Comparison of ENCODE assay signal across 10 cellular contexts in genomic region chr5:173323799-173324114, GRCh38. TPM values are rescaled to one million over a fixed set of nuclear protein-coding genes. Genes with fewer than 3 reads are reported as not detected.
DNase-seq lines count a peak whose midpoint lies in the region; FAIRE-seq and TF ChIP-seq lines count a peak whose summit lies in the region.
"Had no signal": no experiment of that assay in that cellular context is flagged by ENCODE, and none has a peak within 500 bp of the region (broad histone marks: within the 10 kb centered on the region; RNA-seq: fewer than 3 reads in every experiment).

No MANE protein-coding gene starts in this region.

- peaks cover 62% of the 10 kb centered on the region for H3K36me3 ChIP-seq in BLaER1
- H3K36me3 ChIP-seq in MM.1S (replicated peaks; ENCODE audit: insufficient read depth, low read length), result no peaks in the 10 kb centered on the region
- peaks cover 6 to 14% of the 10 kb centered on the region in 2 experiments for H3K36me3 ChIP-seq in endothelial cell of umbilical vein (ENCODE audit: control insufficient read depth in 2 of 2, extremely low read depth in 1 of 2, insufficient read depth in 2 of 2, low read length in 2 of 2)
- H3K36me3 ChIP-seq in parathyroid adenoma (ENCODE audit: control insufficient read depth, insufficient read depth, low read length), result no peaks in the 10 kb centered on the region
- H3K36me3 ChIP-seq: adrenal gland had no signal

- H3K27me3 ChIP-seq in BLaER1 (peaks cover 24% of the 10 kb centered on the region), MM.1S (replicated peaks; ENCODE audit: insufficient read depth, low read length) (peaks cover 44% of the 10 kb centered on the region), endothelial cell of umbilical vein (ENCODE audit: control insufficient read depth in 2 of 2, insufficient read depth in 2 of 2, low read length in 2 of 2) (no peaks in the 10 kb centered on the region), parathyroid adenoma (ENCODE audit: control insufficient read depth, insufficient read depth, low read length) (no peaks in the 10 kb centered on the region)

- peak overlapping the region; percentile 86 for H3K9ac ChIP-seq in BLaER1
- no peak overlapping the region for H3K9ac ChIP-seq in MM.1S (ENCODE audit: low read length)
- H3K9ac ChIP-seq in endothelial cell of umbilical vein (replicated peaks; ENCODE audit: extremely low read depth, insufficient read depth, low read length), result peak overlapping the region; percentile 61
- H3K9ac ChIP-seq in parathyroid adenoma, result no peak overlapping the region

- TF ChIP-seq POLR2A in endothelial cell of umbilical vein (IDR thresholded peaks at IDR 0.05; ENCODE audit: low read depth, low read length), result no peak

- POLR2A ChIA-PET in endothelial cell of umbilical vein (lab: Charles Lee), result no interaction called here

- H3K79me2 ChIP-seq in MM.1S (ENCODE audit: low read length) (no peaks in the 10 kb centered on the region), endothelial cell of umbilical vein (ENCODE audit: control insufficient read depth, insufficient read depth, low read length) (peaks cover 44% of the 10 kb centered on the region), parathyroid adenoma (no peaks in the 10 kb centered on the region)

- CTCF ChIA-PET in endothelial cell of umbilical vein (lab: Charles Lee), result interaction anchor here (0.9 to 11.2 kb wide), 2 partner anchors 31 to 249 kb away, joined by 3 to 428 read pairs; no protein-coding TSS in a partner anchor

- intact Hi-C loops in endothelial cell of umbilical vein (cut with micrococcal nuclease), result loop anchor here (1.0 kb wide), 1 partner anchor 9 kb away; no protein-coding TSS in a partner anchor

- H3K4me1 ChIP-seq in BLaER1 (peaks cover 86% of the 10 kb centered on the region), MM.1S (ENCODE audit: low read length) (0 out of 2 replicates have a peak, but pooled peaks cover 7% of the 10 kb centered on the region), endothelial cell of umbilical vein (ENCODE audit: control insufficient read depth, extremely low read depth, insufficient read depth, low read length) (peaks cover 30% of the 10 kb centered on the region), parathyroid adenoma (no peaks in the 10 kb centered on the region)

- in situ Hi-C loops in KBM-7 (cut with MboI; ENCODE audit: low pct_unique_long_range_greater_than_20kb, low sequenced_read_pairs), result no loop called here

- dilution Hi-C loops in endothelial cell of umbilical vein (cut with MboI; ENCODE audit: extremely low pct_ligation_motif_present, low sequenced_read_pairs), result no loop called here

- no peaks in the 10 kb centered on the region for H3K9me1 ChIP-seq in endothelial cell of umbilical vein (replicated peaks; ENCODE audit: control insufficient read depth, extremely low read depth, insufficient read depth, low read length)

- no peaks in the 10 kb centered on the region for H3F3A ChIP-seq in MM.1S (ENCODE audit: insufficient read depth, low read length)

- peaks cover 79% of the 10 kb centered on the region for H4K20me1 ChIP-seq in BLaER1
- H4K20me1 ChIP-seq in MM.1S (ENCODE audit: insufficient read depth, low read length), result no peaks in the 10 kb centered on the region
- H4K20me1 ChIP-seq in endothelial cell of umbilical vein (replicated peaks; ENCODE audit: control insufficient read depth, extremely low read depth, insufficient read depth, low read length), result no peaks in the 10 kb centered on the region

- H3K9me3 ChIP-seq in BLaER1 (peaks cover 13% of the 10 kb centered on the region; the same call in 1 of the 2 replicates), MM.1S (replicated peaks; ENCODE audit: insufficient read depth, low read length) (no peaks in the 10 kb centered on the region), endothelial cell of umbilical vein (replicated peaks; ENCODE audit: control insufficient read depth, insufficient read depth, low read length) (no peaks in the 10 kb centered on the region), parathyroid adenoma (ENCODE audit: control insufficient read depth, low read length) (no peaks in the 10 kb centered on the region)
- H3K9me3 ChIP-seq: adrenal gland had no signal

- DNase-seq in MM.1S (no peak), endothelial cell of umbilical vein (ENCODE audit: low read depth, low spot score) (peak; percentile 60), NCI-H1092 (lab: John Stamatoyannopoulos, UW) (no peak), KBM-7 (no peak), OCI-M2 (lab: John Stamatoyannopoulos, UW; ENCODE audit: unreplicated experiment) (no peak), superior temporal gyrus (ENCODE audit: extremely low spot score) (no peak)
- DNase-seq: NCI-H526 treated with DMSO at 0.1 percent for 48 hours had no signal

- no TSS peak for BruUV-seq in endothelial cell of umbilical vein (replicated peaks; lab: Mats Ljungman, UMichigan)

- H3K27ac ChIP-seq in BLaER1 (peak overlapping the region; percentile 87), MM.1S (ENCODE audit: low read length) (no peak overlapping the region), endothelial cell of umbilical vein (ENCODE audit: insufficient read depth, low read depth, low read length) (peak overlapping the region; percentile 87), parathyroid adenoma (peak overlapping the region; percentile 78)

- TF ChIP-seq CTCF in MM.1S (IDR thresholded peaks at IDR 0.05; ENCODE audit: low read length), result no peak
- TF ChIP-seq CTCF in endothelial cell of umbilical vein (IDR thresholded peaks at IDR 0.05; ENCODE audit: extremely low read depth in 1 of 2, insufficient read depth in 1 of 2, low read depth in 1 of 2, low read length in 2 of 2), result no peak
- TF ChIP-seq CTCF in parathyroid adenoma (IDR thresholded peaks at IDR 0.05), result no peak

- H3K4me2 ChIP-seq in BLaER1, result peak overlapping the region; percentile 87
- H3K4me2 ChIP-seq in MM.1S (ENCODE audit: low read depth, low read length), result peak overlapping the region; percentile 46
- H3K4me2 ChIP-seq in endothelial cell of umbilical vein (ENCODE audit: insufficient read depth, low read length), result peak overlapping the region; percentile 87
- H3K4me2 ChIP-seq in parathyroid adenoma (ENCODE audit: low read length), result no peak overlapping the region

- peak overlapping the region; percentile 8; the same call in 1 of the 2 replicates for H2AFZ ChIP-seq in MM.1S (ENCODE audit: low read length)
- no peak overlapping the region for H2AFZ ChIP-seq in endothelial cell of umbilical vein (ENCODE audit: low read depth, low read length)
- H2AFZ ChIP-seq in parathyroid adenoma, result no peak overlapping the region

- H3K4me3 ChIP-seq in BLaER1, result peak overlapping the region; percentile 83
- H3K4me3 ChIP-seq in MM.1S (ENCODE audit: low read length), result peak overlapping the region; percentile 23; the same call in 1 of the 2 replicates
- H3K4me3 ChIP-seq in endothelial cell of umbilical vein (replicated peaks in 1 of 3; ENCODE audit: insufficient read depth in 1 of 3, low read depth in 1 of 3, low read length in 3 of 3), result no peak overlapping the region
- no peak overlapping the region for H3K4me3 ChIP-seq in parathyroid adenoma (ENCODE audit: low read depth, low read length)
- H3K4me3 ChIP-seq: adrenal gland had no signal

- no peaks in the 10 kb centered on the region for H3K9me2 ChIP-seq in MM.1S (replicated peaks; ENCODE audit: insufficient read depth, low read length)

- no peak for FAIRE-seq in endothelial cell of umbilical vein (lab: Jason Lieb, UNC)

TF ChIP-seq in endothelial cell of umbilical vein, 7 proteins besides CTCF, POLR2A, EP300 and RAD21:
- TF ChIP-seq MYC (IDR thresholded peaks at IDR 0.05; ENCODE audit: low read depth, low read length) (no peak), EZH2 (IDR thresholded peaks at IDR 0.05; ENCODE audit: borderline replicate concordance, low read depth, low read length, severe bottlenecking) (no peak), JUN (IDR thresholded peaks at IDR 0.05; ENCODE audit: borderline replicate concordance, insufficient read depth, insufficient read length, low read depth) (no peak), POLR2AphosphoS5 (IDR thresholded peaks at IDR 0.05; ENCODE audit: insufficient read depth, low read depth, low read length) (no peak), GATA2 (IDR thresholded peaks at IDR 0.05; ENCODE audit: insufficient read depth, insufficient read length, low read depth, low read length) (no peak), FOS (IDR thresholded peaks at IDR 0.05; ENCODE audit: borderline replicate concordance, insufficient read depth, low read length) (no peak)
- TF ChIP-seq, protein P1, sequence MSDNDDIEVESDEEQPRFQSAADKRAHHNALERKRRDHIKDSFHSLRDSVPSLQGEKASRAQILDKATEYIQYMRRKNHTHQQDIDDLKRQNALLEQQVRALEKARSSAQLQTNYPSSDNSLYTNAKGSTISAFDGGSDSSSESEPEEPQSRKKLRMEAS (IDR thresholded peaks at IDR 0.05; ENCODE audit: insufficient read depth, insufficient read length), result no peak

RNA-seq across cellular contexts. Expression of gene STC2, which starts 4.5 kb away (rescaled TPM):
- total RNA-seq in endothelial cell of umbilical vein, result 26.2 and 26.9 TPM in 2 replicates
- 11.6 and 19.0 TPM in 2 replicates for polyA plus RNA-seq in endothelial cell of umbilical vein
- 30.6 and 35.2 TPM in 2 replicates for polyA plus RNA-seq in endothelial cell of umbilical vein (2011; cell fraction: cytosol; rRNA removed)
- polyA plus RNA-seq in endothelial cell of umbilical vein (2011; cell fraction: nucleus; rRNA removed), result 43.5 and 60.3 TPM in 2 replicates
- 59.3 and 62.7 TPM in 2 replicates for polyA plus RNA-seq in endothelial cell of umbilical vein (2012)
- polyA minus RNA-seq in endothelial cell of umbilical vein, result 10.3 and 16.4 TPM in 2 replicates
- polyA minus RNA-seq in endothelial cell of umbilical vein (2011; cell fraction: cytosol; rRNA and poly(A)+ RNA removed), result 27.1 TPM
- polyA minus RNA-seq in endothelial cell of umbilical vein (2011; cell fraction: nucleus; rRNA and poly(A)+ RNA removed), result 22.4 and 48.3 TPM in 2 replicates

Comparison
In these comparisons a context has a peak if more than half of its experiments do, and no peak if none do; other contexts are left out.
1. H3K4me3 ChIP-seq: peak in BLaER1 (single experiment) and MM.1S (single experiment); none in endothelial cell of umbilical vein (0 of 3) and parathyroid adenoma (single experiment).
2. H3K9ac ChIP-seq: peak in BLaER1 (single experiment) and endothelial cell of umbilical vein (single experiment); none in MM.1S (single experiment) and parathyroid adenoma (single experiment).